1 cellular context compared by ENCODE assay signal in the genomic region with DNA sequence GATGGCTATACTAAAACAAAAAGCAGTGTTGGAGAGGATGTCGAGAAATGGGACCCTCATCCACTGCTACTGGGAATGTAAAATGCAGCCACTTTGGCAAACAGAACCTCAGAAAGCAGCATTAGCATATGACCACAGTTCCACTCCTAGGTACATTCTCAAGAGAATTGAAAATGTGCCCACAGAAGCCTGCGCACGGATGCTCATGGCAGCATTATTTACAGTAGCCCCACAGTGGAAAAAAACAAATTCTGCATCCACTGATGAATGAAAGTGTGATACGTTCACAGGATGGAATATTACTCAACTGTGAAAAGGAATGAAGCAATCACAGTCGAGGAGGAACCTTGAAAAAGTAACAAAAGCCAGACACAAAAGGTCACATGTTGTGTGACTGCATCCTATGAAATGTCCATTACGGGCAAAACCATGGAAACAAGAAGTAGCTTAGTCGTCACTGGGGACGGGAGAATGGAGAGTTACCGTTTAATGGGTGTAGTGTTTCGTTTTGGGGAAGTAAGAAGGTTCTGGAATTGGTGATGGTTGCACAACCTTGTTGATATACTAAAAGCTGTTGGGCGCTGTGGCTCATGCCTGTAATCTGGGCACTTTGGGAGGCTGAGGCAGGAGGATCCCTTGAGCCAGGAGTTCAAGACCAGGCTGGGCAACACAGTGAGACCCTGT.
TF ChIP-seq lines count a peak whose summit lies in the region.

No MANE protein-coding gene starts in this region.

TF ChIP-seq in HepG2, 621 proteins besides CTCF, POLR2A, EP300 and RAD21:
- no peak for TF ChIP-seq SNRNP70 (IDR thresholded peaks at IDR 0.05; ENCODE audit: low read depth, low read length)
- TF ChIP-seq, protein P1, sequence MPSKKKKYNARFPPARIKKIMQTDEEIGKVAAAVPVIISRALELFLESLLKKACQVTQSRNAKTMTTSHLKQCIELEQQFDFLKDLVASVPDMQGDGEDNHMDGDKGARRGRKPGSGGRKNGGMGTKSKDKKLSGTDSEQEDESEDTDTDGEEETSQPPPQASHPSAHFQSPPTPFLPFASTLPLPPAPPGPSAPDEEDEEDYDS (CRISPR knock-in tag; IDR thresholded peaks at IDR 0.05) = no peak
- TF ChIP-seq CEBPB (IDR thresholded peaks at IDR 0.05; ENCODE audit: borderline replicate concordance, low read depth, low read length) = peak; percentile 72
- peak; percentile 38; the same call in 1 of the 2 replicates for TF ChIP-seq CEBPG (CRISPR knock-in tag; IDR thresholded peaks at IDR 0.05)
- no peak for TF ChIP-seq CCAR2 (optimal IDR thresholded peaks at IDR 0.05; ENCODE audit: low read depth, low read length)
- TF ChIP-seq RELA (CRISPR knock-in tag; IDR thresholded peaks at IDR 0.05) = no peak
- no peak for TF ChIP-seq ZNF768 (CRISPR knock-in tag; IDR thresholded peaks at IDR 0.05)
- TF ChIP-seq ZNF546 (CRISPR knock-in tag; conservative IDR thresholded peaks at IDR 0.05) = no peak
TF ChIP-seq in HepG2: peak in this region for 2.
